11 cellular contexts compared by ENCODE assay signal in the genomic region with DNA sequence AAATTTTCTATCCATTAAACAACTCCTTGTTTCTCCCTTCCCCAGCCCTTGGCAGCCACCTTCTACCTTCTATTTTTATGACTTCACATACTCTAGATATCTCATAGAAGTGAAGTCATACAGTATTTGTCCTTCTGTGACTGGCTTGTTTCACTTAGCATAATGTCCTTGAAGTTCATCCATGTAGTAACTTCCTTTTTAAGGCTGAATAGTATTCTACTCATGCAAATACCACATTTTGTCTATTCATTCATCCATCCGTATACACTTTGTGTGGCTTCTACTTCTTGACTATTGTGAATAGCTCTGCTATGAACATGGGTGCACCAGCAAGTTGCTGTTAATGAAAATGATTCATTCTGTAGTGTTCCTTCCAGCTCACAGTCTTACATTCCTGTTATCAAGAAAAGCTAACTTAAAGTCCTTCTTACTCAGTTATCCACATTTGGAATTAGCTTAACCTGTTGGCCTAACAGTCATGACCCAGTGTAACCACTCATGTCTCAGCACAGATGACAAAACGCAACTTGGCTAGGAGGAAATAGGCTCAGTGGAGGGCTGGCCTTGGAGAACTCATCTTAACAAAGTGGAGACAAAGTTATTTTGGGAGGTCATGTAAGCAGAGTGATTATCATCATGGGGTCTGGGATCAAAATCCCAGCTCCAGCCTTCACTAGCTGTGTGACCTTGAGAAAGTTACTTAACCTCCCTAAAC.
DNase-seq lines count a peak whose midpoint lies in the region; ATAC-seq, FAIRE-seq and TF ChIP-seq lines count a peak whose summit lies in the region.
"Had no signal": no experiment of that assay in that cellular context is flagged by ENCODE, and none has a peak within 500 bp of the region (broad histone marks: within the 10 kb centered on the region; RNA-seq: fewer than 3 reads in every experiment).

No MANE protein-coding gene starts in this region.

- H3K9me3 ChIP-seq in A549 = no peaks in the 10 kb centered on the region
- H3K9me3 ChIP-seq in effector memory CD4-positive, alpha-beta T cell (ENCODE audit: control insufficient read depth, low read length) = no peaks in the 10 kb centered on the region
- no peaks in the 10 kb centered on the region for H3K9me3 ChIP-seq in esophagus muscularis mucosa
- H3K9me3 ChIP-seq in right atrium auricular region = no peaks in the 10 kb centered on the region
- H3K9me3 ChIP-seq: BE2C had no signal

- H3K27me3 ChIP-seq in effector memory CD4-positive, alpha-beta T cell (replicated peaks; ENCODE audit: control insufficient read depth, insufficient read depth, low read length, poor library complexity, severe bottlenecking) = no peaks in the 10 kb centered on the region
- H3K27me3 ChIP-seq in esophagus muscularis mucosa = no peaks in the 10 kb centered on the region
- H3K27me3 ChIP-seq in right atrium auricular region = no peaks in the 10 kb centered on the region
- H3K27me3 ChIP-seq: BE2C had no signal

- no peak for DNase-seq in A549 (ENCODE audit: low read depth in 1 of 2, low spot score in 1 of 2)
- DNase-seq in effector memory CD4-positive, alpha-beta T cell = no peak
- no peak for DNase-seq in esophagus muscularis mucosa (ENCODE audit: extremely low spot score)
- no peak for DNase-seq in right atrium auricular region (ENCODE audit: low spot score)
- DNase-seq in Ammon's horn (ENCODE audit: low spot score) = no peak
- DNase-seq: BE2C; central memory CD4-positive, alpha-beta T cell had no signal

- intact Hi-C loops in esophagus muscularis mucosa (cut with DNase I) = no loop called here

- 91% methylated on average over 2 of the region's 2 CpGs for WGBS in A549 (ENCODE audit: missing lambda C conversion rate)
- 71% methylated on average over 2 of the region's 2 CpGs for WGBS in esophagus muscularis mucosa

- POLR2A ChIA-PET in A549 (lab: Yijun Ruan, JAX) = no interaction called here

- no peak overlapping the region for H3K27ac ChIP-seq in A549
- H3K27ac ChIP-seq in effector memory CD4-positive, alpha-beta T cell (ENCODE audit: insufficient read depth, low read length, poor library complexity, severe bottlenecking) = peak overlapping the region; percentile 35
- no peak overlapping the region for H3K27ac ChIP-seq in esophagus muscularis mucosa (replicated peaks in 1 of 4)
- H3K27ac ChIP-seq in right atrium auricular region = no peak overlapping the region
- H3K27ac ChIP-seq: VCaP had no signal

- TF ChIP-seq CTCF in A549 (IDR thresholded peaks at IDR 0.05) (no peak), esophagus muscularis mucosa (IDR thresholded peaks at IDR 0.05) (no peak), right atrium auricular region (IDR thresholded peaks at IDR 0.05) (no peak)

- no peak for TF ChIP-seq EP300 in A549 (IDR thresholded peaks at IDR 0.05)
- no peak for TF ChIP-seq EP300 in esophagus muscularis mucosa (IDR thresholded peaks at IDR 0.05)

- ATAC-seq in A549 = no peak
- peak; percentile 5 for ATAC-seq in GM18505 (IDR thresholded peaks at IDR 0.05; ENCODE audit: unreplicated experiment)
- ATAC-seq in HG03342 (IDR thresholded peaks at IDR 0.05; ENCODE audit: unreplicated experiment) = peak; percentile 3
- ATAC-seq in GM19324 (IDR thresholded peaks at IDR 0.05; ENCODE audit: low FRiP score, unreplicated experiment) = no peak

- no peaks in the 10 kb centered on the region for H3K36me3 ChIP-seq in effector memory CD4-positive, alpha-beta T cell (ENCODE audit: control insufficient read depth, insufficient read depth, low read length)
- H3K36me3 ChIP-seq in esophagus muscularis mucosa (no peaks in the 10 kb centered on the region), right atrium auricular region (no peaks in the 10 kb centered on the region)
- H3K36me3 ChIP-seq: BE2C had no signal

- H3K4me3 ChIP-seq in A549 (no peak overlapping the region), esophagus muscularis mucosa (no peak overlapping the region), right atrium auricular region (no peak overlapping the region)
- H3K4me3 ChIP-seq in effector memory CD4-positive, alpha-beta T cell (ENCODE audit: insufficient read depth, low read depth, low read length, poor library complexity, severe bottlenecking) = no peak overlapping the region

- CTCF ChIA-PET in A549 (lab: Yijun Ruan, JAX) = interaction anchor here (0.9 to 1.2 kb wide), 2 partner anchors 13 to 415 kb away, joined by 3 read pairs; no protein-coding TSS in a partner anchor

- no peak for TF ChIP-seq RAD21 in A549 (conservative IDR thresholded peaks at IDR 0.05 in 1 of 2, IDR thresholded peaks at IDR 0.05 in 1 of 2)

- TF ChIP-seq POLR2A in A549 (IDR thresholded peaks at IDR 0.05; ENCODE audit: low read length) = no peak
- no peak for TF ChIP-seq POLR2A in GM18505 (IDR thresholded peaks at IDR 0.05; ENCODE audit: borderline replicate concordance, extremely low read depth, insufficient read depth, insufficient read length)
- no peak for TF ChIP-seq POLR2A in esophagus muscularis mucosa (IDR thresholded peaks at IDR 0.05; ENCODE audit: low read depth)

- H3K4me1 ChIP-seq in A549 = no peaks in the 10 kb centered on the region
- peaks cover 70% of the 10 kb centered on the region for H3K4me1 ChIP-seq in effector memory CD4-positive, alpha-beta T cell (ENCODE audit: control insufficient read depth, insufficient read depth, low read length, poor library complexity, severe bottlenecking)
- peaks cover 0 to 2% (median 0%) of the 10 kb centered on the region in 4 donors for H3K4me1 ChIP-seq in esophagus muscularis mucosa
- H3K4me1 ChIP-seq in right atrium auricular region = no peaks in the 10 kb centered on the region

- H3K4me2 ChIP-seq in A549 = no peak overlapping the region

- peak; percentile 76 for FAIRE-seq in A549 (lab: Jason Lieb, UNC)

TF ChIP-seq in A549, 52 proteins besides CTCF, POLR2A, EP300 and RAD21:
- TF ChIP-seq JUN (IDR thresholded peaks at IDR 0.05) (no peak), SMC3 (IDR thresholded peaks at IDR 0.05) (no peak), EHMT2 (IDR thresholded peaks at IDR 0.05; ENCODE audit: low read depth) (no peak)

Comparison
In these comparisons a context has a peak if more than half of its experiments do, and no peak if none do; other contexts are left out.
1. ATAC-seq: peak in GM18505 (single experiment) and HG03342 (single experiment); none in A549 (0 of 2) and GM19324 (single experiment).